Comparison of ENCODE assay signal across 1 cellular context in the genomic region with DNA sequence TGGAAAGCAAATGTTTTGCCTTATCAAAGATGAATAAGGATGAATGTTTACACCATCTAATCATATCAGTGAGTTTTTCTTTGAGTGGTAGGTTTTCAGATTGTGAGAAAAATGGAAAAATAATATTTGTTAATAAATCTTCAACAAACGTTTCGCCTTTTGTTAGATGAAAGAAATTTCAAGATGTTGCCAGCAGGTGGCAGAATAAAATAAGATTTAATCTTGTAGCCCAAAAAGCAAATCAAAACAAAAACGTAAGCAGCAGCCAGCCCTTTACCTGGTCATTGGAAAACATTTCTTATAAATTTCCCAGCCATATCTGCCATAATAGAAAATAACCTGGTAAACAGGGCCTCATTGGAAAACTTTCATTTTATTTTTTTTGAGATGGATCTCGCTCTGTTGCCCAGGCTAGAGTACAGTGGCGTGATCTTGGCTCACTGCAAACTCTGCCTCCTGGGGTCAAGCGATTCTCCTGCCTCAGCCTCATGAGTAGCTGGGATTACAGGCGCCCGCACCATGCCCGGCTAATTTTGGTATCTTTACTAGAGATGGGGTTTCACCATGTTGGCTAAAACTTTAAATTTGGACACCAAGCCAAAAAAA.
TF ChIP-seq lines count a peak whose summit lies in the region.

No MANE protein-coding gene starts in this region.

TF ChIP-seq in SK-N-SH, 30 proteins besides CTCF, POLR2A, EP300 and RAD21 (continued from another document):
- TF ChIP-seq YY1 (IDR thresholded peaks at IDR 0.05; ENCODE audit: low read depth) (no peak), GATA2 (CRISPR knock-in tag; IDR thresholded peaks at IDR 0.05) (no peak), RFX5 (IDR thresholded peaks at IDR 0.05; ENCODE audit: low read length) (no peak)
